In genomic region chr15:72468103-72468502, GRCh38 we compare ENCODE assay signal across 29 cellular contexts.
"Had no signal": no experiment of that assay in that cellular context is flagged by ENCODE, and none has a peak within 500 bp of the region (broad histone marks: within the 10 kb centered on the region; RNA-seq: fewer than 3 reads in every experiment).

No MANE protein-coding gene starts in this region.

- FAIRE-seq: endometrium, endothelial cell of umbilical vein, frontal cortex had no signal

- H3K4me2 ChIP-seq: hepatocyte had no signal

- H3K4me3 Mint-ChIP-seq: dendritic cell treated with granulocyte-macrophage colony-stimulating factor and Interleukin-4, amounts not matched to agents 40 ng/mL and 50 ng/mL, for 4 days; effector memory CD8-positive, alpha-beta T cell; endodermal cell had no signal

- H3K9me3 Mint-ChIP-seq: dendritic cell treated with granulocyte-macrophage colony-stimulating factor and Interleukin-4, amounts not matched to agents 40 ng/mL and 50 ng/mL, for 4 days; effector memory CD8-positive, alpha-beta T cell; endodermal cell had no signal

- DNase-seq: colonic mucosa; cortex of kidney; dermis blood vessel endothelial cell; dorsolateral prefrontal cortex; effector CD4-positive, alpha-beta T cell; effector CD8-positive, alpha-beta T cell; effector memory CD4-positive, alpha-beta T cell; effector memory CD8-positive, alpha-beta T cell; endodermal cell; erythroblast; esophagus squamous epithelium; foreskin fibroblast; foreskin keratinocyte; foreskin melanocyte; gastrocnemius medialis; glutamatergic neuron; head of caudate nucleus; heart left ventricle; heart right ventricle had no signal

- H3K9me3 ChIP-seq: colonic mucosa, esophagus muscularis mucosa, esophagus squamous epithelium, gastrocnemius medialis, gastroesophageal sphincter, heart left ventricle, heart right ventricle had no signal

- H3K27ac Mint-ChIP-seq: dendritic cell treated with granulocyte-macrophage colony-stimulating factor and Interleukin-4, amounts not matched to agents 40 ng/mL and 50 ng/mL, for 4 days; effector memory CD8-positive, alpha-beta T cell; endodermal cell had no signal

- H3K27me3 ChIP-seq: colonic mucosa, dorsolateral prefrontal cortex, esophagus muscularis mucosa, esophagus squamous epithelium, foreskin keratinocyte, gastrocnemius medialis, gastroesophageal sphincter, heart left ventricle, heart right ventricle, hepatocyte had no signal

- ATAC-seq: effector memory CD8-positive, alpha-beta T cell; esophagus mucosa; foreskin keratinocyte; gastrocnemius medialis; gastroesophageal sphincter; heart left ventricle; heart right ventricle had no signal

- H2AFZ ChIP-seq: hepatocyte had no signal

- H3K36me3 ChIP-seq: colonic mucosa had no signal

- H3K4me3 ChIP-seq: colonic mucosa, coronary artery, dorsolateral prefrontal cortex, esophagus muscularis mucosa, esophagus squamous epithelium, gastrocnemius medialis, gastroesophageal sphincter, heart left ventricle, heart right ventricle, hepatocyte had no signal

- H3K27me3 Mint-ChIP-seq: dendritic cell treated with granulocyte-macrophage colony-stimulating factor and Interleukin-4, amounts not matched to agents 40 ng/mL and 50 ng/mL, for 4 days; effector memory CD8-positive, alpha-beta T cell had no signal

- H3K27ac ChIP-seq: colonic mucosa, coronary artery, dorsolateral prefrontal cortex, epithelial cell of prostate, esophagus muscularis mucosa, esophagus squamous epithelium, foreskin keratinocyte, gastrocnemius medialis, gastroesophageal sphincter, heart left ventricle, heart right ventricle, hepatocyte had no signal
